ENCODE assay signal across 1 cellular context in genomic region chr18:10285283-10285640, GRCh38.
A peak's percentile ranks its signal among the peaks of the same experiment; 100 is the strongest.
TF ChIP-seq lines count a peak whose summit lies in the region.

No MANE protein-coding gene starts in this region.

TF ChIP-seq in GM12878, 131 proteins besides CTCF, POLR2A, EP300 and RAD21 (continued from another document):
- TF ChIP-seq CUX1 (IDR thresholded peaks at IDR 0.05; ENCODE audit: insufficient replicate concordance, low read depth, low read length) (no peak), NR2F1 (conservative IDR thresholded peaks at IDR 0.05) (no peak), SPI1 (IDR thresholded peaks at IDR 0.05; ENCODE audit: borderline replicate concordance, insufficient read depth, low read depth, low read length) (peak; percentile 76), ATF7 (IDR thresholded peaks at IDR 0.05; ENCODE audit: low read depth) (no peak), CHD2 (IDR thresholded peaks at IDR 0.05; ENCODE audit: borderline replicate concordance, low read depth, low read length) (no peak), ZNF384 (IDR thresholded peaks at IDR 0.05; ENCODE audit: borderline replicate concordance, low read depth, low read length) (no peak), ATF2 (IDR thresholded peaks at IDR 0.05; ENCODE audit: low read length) (no peak), BACH1 (IDR thresholded peaks at IDR 0.05; ENCODE audit: borderline replicate concordance) (no peak), TCF3 (IDR thresholded peaks at IDR 0.05; ENCODE audit: borderline replicate concordance, insufficient read depth, low read depth, low read length) (no peak), TBL1XR1 (IDR thresholded peaks at IDR 0.05; ENCODE audit: low read depth, low read length) (no peak), CEBPB (IDR thresholded peaks at IDR 0.05; ENCODE audit: borderline replicate concordance in 1 of 2, low read depth in 2 of 2, low read length in 2 of 2) (no peak), RUNX3 (IDR thresholded peaks at IDR 0.05; ENCODE audit: low read length) (peak; percentile 66), ZNF24 (IDR thresholded peaks at IDR 0.05) (no peak), FOXM1 (IDR thresholded peaks at IDR 0.05; ENCODE audit: low read depth, low read length) (no peak), MEF2A (IDR thresholded peaks at IDR 0.05; ENCODE audit: insufficient read depth, low read depth, low read length) (no peak), CREB1 (IDR thresholded peaks at IDR 0.05; ENCODE audit: low read depth) (no peak), NFIC (IDR thresholded peaks at IDR 0.05; ENCODE audit: low read depth, low read length) (0 out of 2 replicates have a peak, but pooled peaks have one; percentile 19), RB1 (IDR thresholded peaks at IDR 0.05; ENCODE audit: borderline replicate concordance) (no peak), ZNF207 (IDR thresholded peaks at IDR 0.05; ENCODE audit: borderline replicate concordance) (no peak), ZNF592 (IDR thresholded peaks at IDR 0.05) (no peak), IKZF1 (conservative IDR thresholded peaks at IDR 0.05) (no peak), HSF1 (IDR thresholded peaks at IDR 0.05; ENCODE audit: low read depth, low read length) (no peak), SREBF2 (IDR thresholded peaks at IDR 0.05; ENCODE audit: low read length) (no peak), GABPA (IDR thresholded peaks at IDR 0.05; ENCODE audit: low read depth) (no peak)
